In genomic region chr3:143121240-143122088, GRCh38 we compare ENCODE assay signal across 8 cellular contexts. TPM values are rescaled to one million over a fixed set of nuclear protein-coding genes. Genes with fewer than 3 reads are reported as not detected.
DNase-seq lines count a peak whose midpoint lies in the region; ATAC-seq and TF ChIP-seq lines count a peak whose summit lies in the region.

No MANE protein-coding gene starts in this region.

- WGBS in lower leg skin, 2 donors, result 67 to 92% methylated on average over 52 to 73 of the region's 79 CpGs

- peak; percentile 42 for DNase-seq in activated CD4-positive, CD25-positive, alpha-beta regulatory T cell treated with anti-CD3 and anti-CD28 coated beads, Interleukin-2, amount 50 U/mL, for 16 hours (ENCODE audit: low read depth, low spot score)
- DNase-seq in central memory CD4-positive, alpha-beta T cell, result peak; percentile 33
- DNase-seq in lower leg skin (ENCODE audit: low spot score in 2 of 2), result peak in 1 of 2 donors; percentile 86
- DNase-seq in stimulated activated CD4-positive, alpha-beta T cell treated with anti-CD3 and anti-CD28 coated beads, TNF-alpha, amount 100 ng/mL, for 48 hours (ENCODE audit: low read depth in 3 of 3), result peak; percentile 43 to 66 (median 62)
- DNase-seq in G401 (ENCODE audit: low spot score), result no peak
- DNase-seq in OCI-M1 (lab: John Stamatoyannopoulos, UW), result no peak

- H3K4me3 ChIP-seq in lower leg skin (ENCODE audit: low read depth, poor library complexity, severe bottlenecking), result peak overlapping the region; percentile 54

- in situ Hi-C loops in G401 (cut with HindIII; ENCODE audit: low sequenced_read_pairs), result no loop called here

- peak; percentile 62 for TF ChIP-seq CTCF in GM12873 (IDR thresholded peaks at IDR 0.05; ENCODE audit: insufficient read depth, low read depth, low read length, missing control alignments)
- no peak for TF ChIP-seq CTCF in lower leg skin (IDR thresholded peaks at IDR 0.05)

- no peak for TF ChIP-seq POLR2A in lower leg skin (IDR thresholded peaks at IDR 0.05)

- peak; percentile 25 for ATAC-seq in HG03095 (IDR thresholded peaks at IDR 0.05; ENCODE audit: unreplicated experiment)

- intact Hi-C loops in lower leg skin (cut with DNase I; ENCODE audit: low total_unique reads), result no loop called here

RNA-seq across cellular contexts. Expression of gene CHST2, which starts 1.9 kb away (rescaled TPM):
- 10 to 100 TPM in 1 of 4 donors, 1 to 10 TPM in 3; 2.2 to 14.7 (median 4.4) TPM for total RNA-seq in lower leg skin
- 3.5 and 4.7 TPM in 2 replicates for total RNA-seq in G401 (2014; rRNA removed; shearing (Covaris generic))

Comparison
In these comparisons a context has a peak if more than half of its experiments do, and no peak if none do; other contexts are left out.
1. DNase-seq: peak in activated CD4-positive, CD25-positive, alpha-beta regulatory T cell treated with anti-CD3 and anti-CD28 coated beads, Interleukin-2, amount 50 U/mL, for 16 hours (single experiment), central memory CD4-positive, alpha-beta T cell (single experiment) and stimulated activated CD4-positive, alpha-beta T cell treated with anti-CD3 and anti-CD28 coated beads, TNF-alpha, amount 100 ng/mL, for 48 hours (3 of 3); none in G401 (single experiment) and OCI-M1 (single experiment).